Comparison of ENCODE assay signal across 10 cellular contexts in genomic region chr21:39613029-39613934, GRCh38. TPM values are rescaled to one million over a fixed set of nuclear protein-coding genes. Genes with fewer than 3 reads are reported as not detected.
DNase-seq lines count a peak whose midpoint lies in the region; FAIRE-seq and TF ChIP-seq lines count a peak whose summit lies in the region.
"Had no signal": no experiment of that assay in that cellular context is flagged by ENCODE, and none has a peak within 500 bp of the region (broad histone marks: within the 10 kb centered on the region; RNA-seq: fewer than 3 reads in every experiment).

No MANE protein-coding gene starts in this region.

- intact Hi-C loops in endothelial cell of umbilical vein (cut with micrococcal nuclease) = no loop called here

- DNase-seq in AG10803 (ENCODE audit: low read depth) (peak; percentile 11), NCI-H69 (lab: John Stamatoyannopoulos, UW) (peak; percentile 51), endothelial cell of umbilical vein (ENCODE audit: low read depth, low spot score) (no peak), osteoblast (ENCODE audit: insufficient read length, low spot score, missing footprints) (peak; percentile 83), iPS-NIHi11 (ENCODE audit: low spot score) (no peak), NCI-H1105 treated with DMSO at 0.1 percent for 48 hours (lab: John Stamatoyannopoulos, UW) (no peak), C1 segment of cervical spinal cord (lab: John Stamatoyannopoulos, UW) (no peak), frontal cortex (ENCODE audit: low spot score in 2 of 2) (no peak)
- DNase-seq: CD4-positive, CD25-positive, alpha-beta regulatory T cell; SW 1271 had no signal

- no peaks in the 10 kb centered on the region for H3K9me1 ChIP-seq in endothelial cell of umbilical vein (replicated peaks; ENCODE audit: control insufficient read depth, extremely low read depth, insufficient read depth, low read length)

- TF ChIP-seq CTCF in AG10803 (conservative IDR thresholded peaks at IDR 0.05; ENCODE audit: low read length) = no peak
- TF ChIP-seq CTCF in endothelial cell of umbilical vein (IDR thresholded peaks at IDR 0.05; ENCODE audit: extremely low read depth in 1 of 2, insufficient read depth in 1 of 2, low read depth in 1 of 2, low read length in 2 of 2) = no peak
- no peak for TF ChIP-seq CTCF in osteoblast (IDR thresholded peaks at IDR 0.05; ENCODE audit: extremely low read depth, low read depth, low read length)

- H3K27me3 ChIP-seq in endothelial cell of umbilical vein (ENCODE audit: control insufficient read depth in 2 of 2, insufficient read depth in 2 of 2, low read length in 2 of 2) (peaks cover 19 to 28% of the 10 kb centered on the region in 2 experiments), osteoblast (ENCODE audit: insufficient read depth, low read length) (peaks cover 39% of the 10 kb centered on the region)

- H3K4me2 ChIP-seq in endothelial cell of umbilical vein (ENCODE audit: insufficient read depth, low read length) = no peak overlapping the region
- peak overlapping the region; percentile 68 for H3K4me2 ChIP-seq in osteoblast (ENCODE audit: insufficient read depth, low read length)

- H3K4me1 ChIP-seq in endothelial cell of umbilical vein (ENCODE audit: control insufficient read depth, extremely low read depth, insufficient read depth, low read length) = no peaks in the 10 kb centered on the region
- H3K4me1 ChIP-seq in osteoblast (ENCODE audit: insufficient read depth, low read length) = no peaks in the 10 kb centered on the region

- no peak overlapping the region for H3K9ac ChIP-seq in endothelial cell of umbilical vein (replicated peaks; ENCODE audit: extremely low read depth, insufficient read depth, low read length)

- no peak for TF ChIP-seq POLR2A in endothelial cell of umbilical vein (IDR thresholded peaks at IDR 0.05; ENCODE audit: low read depth, low read length)

- BruUV-seq in endothelial cell of umbilical vein (replicated peaks; lab: Mats Ljungman, UMichigan) = no TSS peak

- FAIRE-seq in endothelial cell of umbilical vein (lab: Jason Lieb, UNC) (no peak), frontal cortex (lab: Jason Lieb, UNC) (no peak)

- H3K27ac ChIP-seq in endothelial cell of umbilical vein (ENCODE audit: insufficient read depth, low read depth, low read length) (no peak overlapping the region), osteoblast (ENCODE audit: low read depth, low read length) (no peak overlapping the region)

- dilution Hi-C loops in endothelial cell of umbilical vein (cut with MboI; ENCODE audit: extremely low pct_ligation_motif_present, low sequenced_read_pairs) = no loop called here

- POLR2A ChIA-PET in endothelial cell of umbilical vein (lab: Charles Lee) = no interaction called here

- H4K20me1 ChIP-seq in endothelial cell of umbilical vein (replicated peaks; ENCODE audit: control insufficient read depth, extremely low read depth, insufficient read depth, low read length) = no peaks in the 10 kb centered on the region
- no peaks in the 10 kb centered on the region for H4K20me1 ChIP-seq in osteoblast (ENCODE audit: insufficient read depth, low read length)

- H2AFZ ChIP-seq in endothelial cell of umbilical vein (ENCODE audit: low read depth, low read length) (no peak overlapping the region), osteoblast (ENCODE audit: low read length) (peak overlapping the region; percentile 47)

- no peaks in the 10 kb centered on the region for H3K36me3 ChIP-seq in endothelial cell of umbilical vein (ENCODE audit: control insufficient read depth in 2 of 2, extremely low read depth in 1 of 2, insufficient read depth in 2 of 2, low read length in 2 of 2)
- H3K36me3 ChIP-seq in osteoblast (ENCODE audit: insufficient read depth, low read length) = no peaks in the 10 kb centered on the region

- no peaks in the 10 kb centered on the region for H3K9me3 ChIP-seq in endothelial cell of umbilical vein (replicated peaks; ENCODE audit: control insufficient read depth, insufficient read depth, low read length)
- no peaks in the 10 kb centered on the region for H3K9me3 ChIP-seq in osteoblast (ENCODE audit: low read depth, low read length)

- H3K4me3 ChIP-seq in AG10803 (ENCODE audit: low read length) = peak overlapping the region; percentile 59
- no peak overlapping the region for H3K4me3 ChIP-seq in endothelial cell of umbilical vein (replicated peaks in 1 of 3; ENCODE audit: insufficient read depth in 1 of 3, low read depth in 1 of 3, low read length in 3 of 3)
- peak overlapping the region; percentile 58 for H3K4me3 ChIP-seq in osteoblast (ENCODE audit: insufficient read depth, low read length)

- CTCF ChIA-PET in endothelial cell of umbilical vein (lab: Charles Lee) = no interaction called here

- H3K79me2 ChIP-seq in endothelial cell of umbilical vein (ENCODE audit: control insufficient read depth, insufficient read depth, low read length) (no peaks in the 10 kb centered on the region), osteoblast (ENCODE audit: insufficient read depth, low read length) (no peaks in the 10 kb centered on the region)

TF ChIP-seq in endothelial cell of umbilical vein, 7 proteins besides CTCF, POLR2A, EP300 and RAD21:
- TF ChIP-seq EZH2 (IDR thresholded peaks at IDR 0.05; ENCODE audit: borderline replicate concordance, low read depth, low read length, severe bottlenecking) (peak; percentile 67), MAX (IDR thresholded peaks at IDR 0.05; ENCODE audit: insufficient read depth, insufficient read length) (no peak), JUN (IDR thresholded peaks at IDR 0.05; ENCODE audit: borderline replicate concordance, insufficient read depth, insufficient read length, low read depth) (no peak), FOS (IDR thresholded peaks at IDR 0.05; ENCODE audit: borderline replicate concordance, insufficient read depth, low read length) (no peak), MYC (IDR thresholded peaks at IDR 0.05; ENCODE audit: low read depth, low read length) (no peak), GATA2 (IDR thresholded peaks at IDR 0.05; ENCODE audit: insufficient read depth, insufficient read length, low read depth, low read length) (no peak)

RNA-seq across cellular contexts. Expression of gene B3GALT5, which starts 0.5 kb away (rescaled TPM):
- total RNA-seq in endothelial cell of umbilical vein (not detected in 2 replicates), osteoblast (under 0.01 TPM in 2 replicates), frontal cortex (0.41 TPM)
- 0.03 and 0.04 TPM in 2 replicates for polyA plus RNA-seq in endothelial cell of umbilical vein
- polyA plus RNA-seq in endothelial cell of umbilical vein (2011; cell fraction: cytosol; rRNA removed) = 0.01 TPM in 1 of 2 replicates, not detected in the other
- 0.04 TPM in 2 replicates for polyA plus RNA-seq in endothelial cell of umbilical vein (2011; cell fraction: nucleus; rRNA removed)
- polyA plus RNA-seq in endothelial cell of umbilical vein (2012) = 0.01 TPM in 1 of 2 replicates, not detected in the other
- polyA minus RNA-seq in endothelial cell of umbilical vein = 0.19 and 0.36 TPM in 2 replicates
- not detected for polyA minus RNA-seq in endothelial cell of umbilical vein (2011; cell fraction: cytosol; rRNA and poly(A)+ RNA removed)
- polyA minus RNA-seq in endothelial cell of umbilical vein (2011; cell fraction: nucleus; rRNA and poly(A)+ RNA removed) = 0.19 TPM in 1 of 2 replicates, not detected in the other
- total RNA-seq: CD4-positive, CD25-positive, alpha-beta regulatory T cell had no signal
- polyA plus RNA-seq: CD4-positive, CD25-positive, alpha-beta regulatory T cell had no signal

Comparison
In these comparisons a context has a peak if more than half of its experiments do, and no peak if none do; other contexts are left out.
1. DNase-seq: peak in AG10803 (single experiment), NCI-H69 (single experiment) and osteoblast (single experiment); none in endothelial cell of umbilical vein (single experiment), iPS-NIHi11 (single experiment), NCI-H1105 treated with DMSO at 0.1 percent for 48 hours (single experiment), C1 segment of cervical spinal cord (0 of 14) and frontal cortex (0 of 2).
2. H3K4me3 ChIP-seq: peak in AG10803 (single experiment) and osteoblast (single experiment); none in endothelial cell of umbilical vein (0 of 3).